14 cellular contexts compared by ENCODE assay signal in the genomic region with DNA sequence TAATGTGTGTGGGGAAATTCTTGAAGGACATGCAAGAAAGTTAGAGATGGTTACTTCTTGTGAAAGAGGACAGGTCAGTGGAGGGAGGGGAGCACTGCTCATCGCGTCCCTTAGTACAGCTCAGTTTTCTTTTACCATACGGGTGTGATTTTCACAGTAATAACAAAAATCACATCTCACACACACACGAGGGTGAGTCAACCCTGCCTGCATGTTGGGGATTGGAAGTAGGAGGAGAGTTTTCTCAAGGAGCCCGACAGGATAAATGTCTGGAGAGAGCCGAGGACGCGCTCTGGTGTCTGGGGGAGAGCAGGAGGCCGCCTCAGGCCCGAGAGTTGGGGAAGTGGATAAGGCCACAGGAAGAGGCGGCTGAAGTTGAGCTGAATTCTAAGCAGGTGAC.
"Had no signal": no experiment of that assay in that cellular context is flagged by ENCODE, and none has a peak within 500 bp of the region (broad histone marks: within the 10 kb centered on the region; RNA-seq: fewer than 3 reads in every experiment).

No MANE protein-coding gene starts in this region.

- H3K9me3 ChIP-seq: left lung, mucosa of descending colon, thoracic aorta had no signal

- DNase-seq: activated CD4-positive, alpha-beta memory T cell treated with anti-CD3 and anti-CD28 coated beads for 36 hours; activated CD4-positive, alpha-beta T cell treated with anti-CD3 and anti-CD28 coated beads for 1 hour; activated T-cell treated with anti-CD3 and anti-CD28 coated beads, Interleukin-2, amount 50 U/mL, for 48 hours; effector memory CD8-positive, alpha-beta T cell; erythroblast; left lung; mucosa of descending colon; naive thymus-derived CD8-positive, alpha-beta T cell; stimulated activated CD4-positive, alpha-beta T cell treated with anti-CD3 and anti-CD28 coated beads, Interleukin-4, amount 100 ng/mL, for 1 hour; stimulated activated CD8-positive, alpha-beta memory T cell treated with anti-CD3 and anti-CD28 coated beads, Interleukin-4, amount 100 ng/mL, for 48 hours; stimulated activated naive CD8-positive, alpha-beta T cell treated with anti-CD3 and anti-CD28 coated beads, Interleukin-15, amount 100 ng/mL, for 72 hours had no signal

- ATAC-seq: effector memory CD8-positive, alpha-beta T cell; left lung; mucosa of descending colon; naive thymus-derived CD8-positive, alpha-beta T cell; stimulated activated naive CD8-positive, alpha-beta T cell treated with anti-CD3 and anti-CD28 coated beads, Interleukin-15, amount 100 ng/mL, for 72 hours had no signal

- H3K27me3 Mint-ChIP-seq: activated CD4-positive, alpha-beta memory T cell treated with anti-CD3 and anti-CD28 coated beads for 36 hours; naive thymus-derived CD8-positive, alpha-beta T cell had no signal

- H3K4me3 ChIP-seq: left lung, mucosa of descending colon, thoracic aorta had no signal

- H3K27ac ChIP-seq: left lung had no signal

- H3K36me3 Mint-ChIP-seq: activated CD4-positive, alpha-beta memory T cell treated with anti-CD3 and anti-CD28 coated beads for 36 hours; naive thymus-derived CD8-positive, alpha-beta T cell had no signal

- H3K4me3 Mint-ChIP-seq: activated CD4-positive, alpha-beta memory T cell treated with anti-CD3 and anti-CD28 coated beads for 36 hours; dendritic cell treated with granulocyte-macrophage colony-stimulating factor and Interleukin-4, amounts not matched to agents 40 ng/mL and 50 ng/mL, for 4 days; effector memory CD8-positive, alpha-beta T cell; naive thymus-derived CD8-positive, alpha-beta T cell; stimulated activated naive CD8-positive, alpha-beta T cell treated with anti-CD3 and anti-CD28 coated beads, Interleukin-15, amount 100 ng/mL, for 72 hours; T-helper 1 cell treated with Interleukin-12 subunit alpha and Interleukin-12 subunit beta and Interleukin-4 antibody, amounts not matched to agents 30 μg/mL and 1 μg/mL, for 36 hours had no signal

- H3K4me1 ChIP-seq: left lung had no signal

- H3K4me1 Mint-ChIP-seq: stimulated activated naive CD8-positive, alpha-beta T cell treated with anti-CD3 and anti-CD28 coated beads, Interleukin-15, amount 100 ng/mL, for 72 hours had no signal

- H3K27ac Mint-ChIP-seq: activated CD4-positive, alpha-beta memory T cell treated with anti-CD3 and anti-CD28 coated beads for 36 hours; dendritic cell treated with granulocyte-macrophage colony-stimulating factor and Interleukin-4, amounts not matched to agents 40 ng/mL and 50 ng/mL, for 4 days; stimulated activated naive CD8-positive, alpha-beta T cell treated with anti-CD3 and anti-CD28 coated beads, Interleukin-15, amount 100 ng/mL, for 72 hours had no signal

- H3K9me3 Mint-ChIP-seq: activated CD4-positive, alpha-beta memory T cell treated with anti-CD3 and anti-CD28 coated beads for 36 hours; dendritic cell treated with granulocyte-macrophage colony-stimulating factor and Interleukin-4, amounts not matched to agents 40 ng/mL and 50 ng/mL, for 4 days; effector memory CD8-positive, alpha-beta T cell; naive thymus-derived CD8-positive, alpha-beta T cell; stimulated activated naive CD8-positive, alpha-beta T cell treated with anti-CD3 and anti-CD28 coated beads, Interleukin-15, amount 100 ng/mL, for 72 hours; T-helper 1 cell treated with Interleukin-12 subunit alpha and Interleukin-12 subunit beta and Interleukin-4 antibody, amounts not matched to agents 30 μg/mL and 1 μg/mL, for 36 hours had no signal
